5 cellular contexts compared by ENCODE assay signal in the genomic region with DNA sequence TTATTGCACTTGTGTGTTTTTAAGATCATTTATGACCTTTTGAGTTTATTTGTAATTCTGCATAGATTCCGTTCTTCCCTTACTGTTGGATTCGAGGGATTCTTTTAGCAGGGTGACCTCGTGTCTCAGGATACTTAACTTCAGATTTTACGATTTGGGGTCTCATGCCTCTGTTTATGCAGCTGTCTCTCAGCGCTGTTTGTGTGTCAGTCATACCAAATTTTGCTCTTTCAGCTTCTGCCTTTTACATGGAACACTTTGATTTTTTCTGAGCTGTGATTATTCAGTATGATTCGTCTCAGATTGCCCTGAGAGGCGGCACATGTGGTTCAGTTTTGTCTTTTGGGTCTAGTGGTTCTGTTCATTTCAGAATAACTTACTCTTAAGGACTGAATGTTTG.
DNase-seq lines count a peak whose midpoint lies in the region; ATAC-seq and TF ChIP-seq lines count a peak whose summit lies in the region.
"Not testable (repeated sequence)": the region's sequence is repeated elsewhere in the genome, so short reads cannot be mapped to it uniquely, and the experiment has no call there.

No MANE protein-coding gene starts in this region.

- not testable (repeated sequence) for H3K9me3 ChIP-seq in CD4-positive, alpha-beta T cell (ENCODE audit: control insufficient read depth, low read length)

- POLR2A ChIA-PET in CD4-positive, alpha-beta T cell (lab: Charles Lee) = not testable (repeated sequence)

- CTCF ChIA-PET in CD4-positive, alpha-beta T cell (lab: Charles Lee) = not testable (repeated sequence)

- intact Hi-C loops in CD4-positive, alpha-beta T cell (cut with DNase I, micrococcal nuclease) = not testable (repeated sequence)

- ATAC-seq in CD4-positive, alpha-beta T cell (ENCODE audit: poor library complexity); stimulated activated effector memory CD8-positive, alpha-beta T cell treated with anti-CD3 and anti-CD28 coated beads, Interleukin-12 subunit alpha, Interleukin-12 subunit beta, amount 100 ng/mL, for 72 hours: not testable (repeated sequence)

- H3K27me3 Mint-ChIP-seq in CD4-positive, alpha-beta T cell; chondrocyte (ENCODE audit: low read depth): not testable (repeated sequence)

- DNase-seq in CD4-positive, alpha-beta T cell; chondrocyte (ENCODE audit: low spot score); stimulated activated effector memory CD8-positive, alpha-beta T cell treated with anti-CD3 and anti-CD28 coated beads, Interleukin-12 subunit alpha, Interleukin-12 subunit beta, amount 100 ng/mL, for 72 hours (ENCODE audit: low spot score in 2 of 2): not testable (repeated sequence)
- peak; percentile 36 for DNase-seq in left kidney (ENCODE audit: low read depth, low spot score)
- DNase-seq in myocyte (ENCODE audit: low read depth) = peak; percentile 31

- peak overlapping the region; percentile 21 for H3K27ac Mint-ChIP-seq in CD4-positive, alpha-beta T cell
- H3K27ac Mint-ChIP-seq in chondrocyte (ENCODE audit: unreplicated experiment) = peak overlapping the region; percentile 61
- peak overlapping the region; percentile 48 for H3K27ac Mint-ChIP-seq in stimulated activated effector memory CD8-positive, alpha-beta T cell treated with anti-CD3 and anti-CD28 coated beads, Interleukin-12 subunit alpha, Interleukin-12 subunit beta, amount 100 ng/mL, for 72 hours

- peaks cover 35% of the 10 kb centered on the region for H3K36me3 Mint-ChIP-seq in CD4-positive, alpha-beta T cell (ENCODE audit: low read depth)
- H3K36me3 Mint-ChIP-seq in chondrocyte (ENCODE audit: low read depth) = not testable (repeated sequence)
- H3K36me3 Mint-ChIP-seq in stimulated activated effector memory CD8-positive, alpha-beta T cell treated with anti-CD3 and anti-CD28 coated beads, Interleukin-12 subunit alpha, Interleukin-12 subunit beta, amount 100 ng/mL, for 72 hours = peaks cover 15% of the 10 kb centered on the region

- not testable (repeated sequence) for H3K4me3 Mint-ChIP-seq in CD4-positive, alpha-beta T cell; chondrocyte (ENCODE audit: unreplicated experiment); stimulated activated effector memory CD8-positive, alpha-beta T cell treated with anti-CD3 and anti-CD28 coated beads, Interleukin-12 subunit alpha, Interleukin-12 subunit beta, amount 100 ng/mL, for 72 hours

- not testable (repeated sequence) for H3K4me1 Mint-ChIP-seq in CD4-positive, alpha-beta T cell (ENCODE audit: low read depth); stimulated activated effector memory CD8-positive, alpha-beta T cell treated with anti-CD3 and anti-CD28 coated beads, Interleukin-12 subunit alpha, Interleukin-12 subunit beta, amount 100 ng/mL, for 72 hours
- H3K4me1 Mint-ChIP-seq in chondrocyte (ENCODE audit: low read depth) = peaks cover 44% of the 10 kb centered on the region

- H3K27ac ChIP-seq in CD4-positive, alpha-beta T cell (ENCODE audit: low read depth, low read length) = not testable (repeated sequence)

- H3K9me3 Mint-ChIP-seq in CD4-positive, alpha-beta T cell; chondrocyte (ENCODE audit: low read depth); stimulated activated effector memory CD8-positive, alpha-beta T cell treated with anti-CD3 and anti-CD28 coated beads, Interleukin-12 subunit alpha, Interleukin-12 subunit beta, amount 100 ng/mL, for 72 hours: not testable (repeated sequence)

- not testable (repeated sequence) for H3K27me3 ChIP-seq in CD4-positive, alpha-beta T cell (ENCODE audit: control insufficient read depth, insufficient read depth, low read length)

- not testable (repeated sequence) for TF ChIP-seq CTCF in CD4-positive, alpha-beta T cell (IDR thresholded peaks at IDR 0.05); chondrocyte (IDR thresholded peaks at IDR 0.05)
